In genomic region chr6:71077655-71078054, GRCh38 we compare ENCODE assay signal across 10 cellular contexts.
ATAC-seq and TF ChIP-seq lines count a peak whose summit lies in the region.
"Had no signal": no experiment of that assay in that cellular context is flagged by ENCODE, and none has a peak within 500 bp of the region (broad histone marks: within the 10 kb centered on the region; RNA-seq: fewer than 3 reads in every experiment).

No MANE protein-coding gene starts in this region.

- no peaks in the 10 kb centered on the region for H3K36me3 ChIP-seq in HEK293 (ENCODE audit: control insufficient read depth in 2 of 2, insufficient read depth in 1 of 2, low read length in 2 of 2)
- H3K36me3 ChIP-seq: BE2C; BLaER1; BLaER1 treated with 17β-estradiol and CSF1 and Interleukin-3, amounts not matched to agents 10 nM and 100 nM had no signal

- no peak overlapping the region for H3K4me3 ChIP-seq in HEK293 (ENCODE audit: low read depth, low read length)
- H3K4me3 ChIP-seq: A549; BLaER1; BLaER1 treated with 17β-estradiol and CSF1 and Interleukin-3, amounts not matched to agents 10 nM and 100 nM had no signal

- CTCF ChIA-PET in HEK293 (lab: Yijun Ruan, JAX), result no interaction called here

- no peak for ATAC-seq in GM18867 (IDR thresholded peaks at IDR 0.05; ENCODE audit: unreplicated experiment)
- ATAC-seq: A549; CD8-positive, alpha-beta T cell had no signal

- no peaks in the 10 kb centered on the region for H3K9me3 ChIP-seq in HEK293 (ENCODE audit: control insufficient read depth, insufficient read depth, low read depth, low read length)
- H3K9me3 ChIP-seq: A549, BE2C had no signal

- TF ChIP-seq CTCF in HEK293 (tag by site-specific recombination; IDR thresholded peaks at IDR 0.05), result no peak

- POLR2A ChIA-PET in HEK293 (lab: Yijun Ruan, JAX), result no interaction called here

- H3K4me1 ChIP-seq in HEK293 (ENCODE audit: control insufficient read depth, insufficient read depth, low read length), result no peaks in the 10 kb centered on the region
- H3K4me1 ChIP-seq: A549, BE2C, Caco-2 had no signal

- no peak overlapping the region for H3K27ac ChIP-seq in HEK293 (ENCODE audit: extremely low read depth, low read depth, low read length)
- H3K27ac ChIP-seq: 22Rv1; A549; BLaER1; BLaER1 treated with 17β-estradiol and CSF1 and Interleukin-3, amounts not matched to agents 10 nM and 100 nM; C4-2B had no signal

TF ChIP-seq in HEK293, 187 proteins besides CTCF, POLR2A, EP300 and RAD21:
- peak; percentile 97 for TF ChIP-seq SETDB1 (IDR thresholded peaks at IDR 0.05; ENCODE audit: insufficient read length, low read length)
- TF ChIP-seq, protein P1, sequence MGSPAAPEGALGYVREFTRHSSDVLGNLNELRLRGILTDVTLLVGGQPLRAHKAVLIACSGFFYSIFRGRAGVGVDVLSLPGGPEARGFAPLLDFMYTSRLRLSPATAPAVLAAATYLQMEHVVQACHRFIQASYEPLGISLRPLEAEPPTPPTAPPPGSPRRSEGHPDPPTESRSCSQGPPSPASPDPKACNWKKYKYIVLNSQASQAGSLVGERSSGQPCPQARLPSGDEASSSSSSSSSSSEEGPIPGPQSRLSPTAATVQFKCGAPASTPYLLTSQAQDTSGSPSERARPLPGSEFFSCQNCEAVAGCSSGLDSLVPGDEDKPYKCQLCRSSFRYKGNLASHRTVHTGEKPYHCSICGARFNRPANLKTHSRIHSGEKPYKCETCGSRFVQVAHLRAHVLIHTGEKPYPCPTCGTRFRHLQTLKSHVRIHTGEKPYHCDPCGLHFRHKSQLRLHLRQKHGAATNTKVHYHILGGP (tag by site-specific recombination; IDR thresholded peaks at IDR 0.05), result no peak
- TF ChIP-seq GFI1B (tag by site-specific recombination; IDR thresholded peaks at IDR 0.05), result no peak
- TF ChIP-seq ZNF26 (tag by site-specific recombination; IDR thresholded peaks at IDR 0.05), result peak; percentile 99
- no peak for TF ChIP-seq ZBTB44 (tag by site-specific recombination; IDR thresholded peaks at IDR 0.05)
TF ChIP-seq in HEK293: peak in this region for 2.
